ENCODE assay signal across 16 cellular contexts in the genomic region with DNA sequence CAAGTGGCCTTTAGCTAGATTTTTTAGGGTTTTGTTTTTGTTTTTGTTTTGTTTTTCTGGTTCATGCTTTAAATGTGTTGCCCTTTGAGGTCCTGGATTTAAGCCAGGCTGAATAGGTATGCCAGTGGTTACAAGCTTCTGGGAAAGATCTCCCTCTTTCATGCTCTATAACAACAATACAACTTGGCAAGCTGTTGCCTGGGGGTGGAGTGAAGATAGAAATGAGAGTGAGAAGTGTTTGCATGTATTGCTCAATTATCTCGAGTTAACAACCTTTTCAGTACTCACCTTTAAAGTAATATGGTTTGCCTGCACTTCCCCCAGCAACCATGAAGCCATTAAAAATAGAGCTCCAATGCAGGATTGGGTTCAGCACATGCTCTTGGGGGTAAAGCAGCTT. TPM values are rescaled to one million over a fixed set of nuclear protein-coding genes. Genes with fewer than 3 reads are reported as not detected.
A peak's percentile ranks its signal among the peaks of the same experiment; 100 is the strongest.
DNase-seq lines count a peak whose midpoint lies in the region; ATAC-seq and TF ChIP-seq lines count a peak whose summit lies in the region.
"Had no signal": no experiment of that assay in that cellular context is flagged by ENCODE, and none has a peak within 500 bp of the region (broad histone marks: within the 10 kb centered on the region; RNA-seq: fewer than 3 reads in every experiment).

No MANE protein-coding gene starts in this region.

- WGBS in thyroid gland, 2 donors: 17 to 37% methylated on average over 1 of the region's 1 CpG

- TF ChIP-seq CTCF in choroid plexus epithelial cell (conservative IDR thresholded peaks at IDR 0.05; ENCODE audit: low read depth, low read length) (no peak), thyroid gland (IDR thresholded peaks at IDR 0.05) (no peak), Calu3 (IDR thresholded peaks at IDR 0.05; ENCODE audit: unreplicated experiment) (no peak)

- H3K27me3 ChIP-seq in thyroid gland: no peaks in the 10 kb centered on the region
- H3K27me3 ChIP-seq: BLaER1 had no signal

- TF ChIP-seq POLR2A in thyroid gland (IDR thresholded peaks at IDR 0.05): no peak

- no peak for ATAC-seq in GM21526 (IDR thresholded peaks at IDR 0.05; ENCODE audit: low FRiP score, unreplicated experiment)

- H3K27ac ChIP-seq in thyroid gland: no peak overlapping the region
- H3K27ac ChIP-seq: BLaER1 had no signal

- no TSS peak for BruUV-seq in Calu3 (replicated peaks; lab: Mats Ljungman, UMichigan)

- intact Hi-C loops in thyroid gland (cut with DNase I): no loop called here
- intact Hi-C loops in Calu3 (cut with micrococcal nuclease; ENCODE audit: unreplicated experiment): no loop called here

- H3K4me3 ChIP-seq in choroid plexus epithelial cell (ENCODE audit: low read depth, low read length) (no peak overlapping the region), thyroid gland (replicated peaks in 1 of 3) (no peak overlapping the region)
- H3K4me3 ChIP-seq: BLaER1 had no signal

- DNase-seq in NCI-H1436 (lab: John Stamatoyannopoulos, UW) (peak; percentile 1), NCI-H1436 treated with DMSO at 0.1 percent for 48 hours (lab: John Stamatoyannopoulos, UW) (no peak), NCI-H2196 treated with DMSO at 0.1 percent for 48 hours (lab: John Stamatoyannopoulos, UW; ENCODE audit: unreplicated experiment) (peak; percentile 16), choroid plexus epithelial cell (ENCODE audit: low read depth) (peak; percentile 12), thyroid gland (peak; percentile 45 to 61), GM03348 (ENCODE audit: low spot score) (no peak), Calu3 (no peak)
- DNase-seq: 8988T; CD8-positive, alpha-beta memory T cell; DMS 273 treated with DMSO at 0.1 percent for 48 hours; HCEC 1CT; KBM-7; NCI-H1417 treated with DMSO at 0.1 percent for 48 hours; NCI-H510A treated with DMSO at 0.1 percent for 48 hours had no signal

- no peaks in the 10 kb centered on the region for H3K36me3 ChIP-seq in thyroid gland
- H3K36me3 ChIP-seq: BLaER1 had no signal

- no peak overlapping the region for H3K27ac Mint-ChIP-seq in Calu3 (ENCODE audit: unreplicated experiment)

- peaks cover 6% of the 10 kb centered on the region for H3K9me3 Mint-ChIP-seq in Calu3 (ENCODE audit: low read depth, unreplicated experiment)

- peaks cover 48% of the 10 kb centered on the region for H3K27me3 Mint-ChIP-seq in Calu3 (ENCODE audit: unreplicated experiment)

- H3K36me3 Mint-ChIP-seq in Calu3 (ENCODE audit: insufficient read depth, unreplicated experiment): no peaks in the 10 kb centered on the region

- no peak overlapping the region for H3K4me3 Mint-ChIP-seq in Calu3 (ENCODE audit: low read depth, unreplicated experiment)
- H3K4me3 Mint-ChIP-seq: CD8-positive, alpha-beta memory T cell had no signal

- no peaks in the 10 kb centered on the region for H3K4me1 ChIP-seq in thyroid gland
- H3K4me1 ChIP-seq: BLaER1 had no signal

- H3K4me1 Mint-ChIP-seq in Calu3 (ENCODE audit: low read depth, unreplicated experiment): no peaks in the 10 kb centered on the region
- H3K4me1 Mint-ChIP-seq: CD8-positive, alpha-beta memory T cell had no signal

- H3K9me3 ChIP-seq in thyroid gland: no peaks in the 10 kb centered on the region
- H3K9me3 ChIP-seq: BLaER1 had no signal

- CTCF ChIA-PET in Calu3 (lab: Charles Lee): no interaction called here

RNA-seq across cellular contexts. Expression of gene HAO1, which starts 19.2 kb away (rescaled TPM):
- not detected for total RNA-seq in thyroid gland
- total RNA-seq in Calu3 (2022): not detected in 2 replicates
- total RNA-seq: CD8-positive, alpha-beta memory T cell had no signal

Comparison
In these comparisons a context has a peak if more than half of its experiments do, and no peak if none do; other contexts are left out.
1. DNase-seq: peak in NCI-H1436 (single experiment), NCI-H2196 treated with DMSO at 0.1 percent for 48 hours (single experiment), choroid plexus epithelial cell (single experiment) and thyroid gland (2 of 2); none in NCI-H1436 treated with DMSO at 0.1 percent for 48 hours (single experiment), GM03348 (single experiment) and Calu3 (single experiment).